Comparison of ENCODE assay signal across 1 cellular context in genomic region chr6:116562614-116563013, GRCh38.
TF ChIP-seq lines count a peak whose summit lies in the region.

No MANE protein-coding gene starts in this region.

TF ChIP-seq in HepG2, 621 proteins besides CTCF, POLR2A, EP300 and RAD21:
- TF ChIP-seq SCMH1 (CRISPR knock-in tag; IDR thresholded peaks at IDR 0.05; ENCODE audit: borderline replicate concordance): no peak
- no peak for TF ChIP-seq BRD4 (CRISPR knock-in tag; IDR thresholded peaks at IDR 0.05)
- no peak for TF ChIP-seq HOMEZ (CRISPR knock-in tag; IDR thresholded peaks at IDR 0.05; ENCODE audit: low read depth)
- TF ChIP-seq MAF1 (CRISPR knock-in tag; IDR thresholded peaks at IDR 0.05; ENCODE audit: borderline replicate concordance): no peak
- no peak for TF ChIP-seq ELF4 (CRISPR knock-in tag; IDR thresholded peaks at IDR 0.05; ENCODE audit: borderline replicate concordance)
- no peak for TF ChIP-seq THAP11 (CRISPR knock-in tag; IDR thresholded peaks at IDR 0.05)
- no peak for TF ChIP-seq GPBP1L1 (CRISPR knock-in tag; IDR thresholded peaks at IDR 0.05)
- no peak for TF ChIP-seq ZBTB34 (CRISPR knock-in tag; IDR thresholded peaks at IDR 0.05)
- no peak for TF ChIP-seq ZNF709 (CRISPR knock-in tag; IDR thresholded peaks at IDR 0.05)
- TF ChIP-seq BRF2 (CRISPR knock-in tag; IDR thresholded peaks at IDR 0.05): no peak
- no peak for TF ChIP-seq IKZF5 (CRISPR knock-in tag; IDR thresholded peaks at IDR 0.05)
- TF ChIP-seq ZNF292 (CRISPR knock-in tag; IDR thresholded peaks at IDR 0.05; ENCODE audit: borderline replicate concordance, low read depth): no peak
- no peak for TF ChIP-seq CAMTA2 (CRISPR knock-in tag; IDR thresholded peaks at IDR 0.05; ENCODE audit: borderline replicate concordance)
- no peak for TF ChIP-seq ZNF558 (CRISPR knock-in tag; IDR thresholded peaks at IDR 0.05; ENCODE audit: borderline replicate concordance)
